ENCODE assay signal across 1 cellular context in genomic region chr5:142506756-142507155, GRCh38.
TF ChIP-seq lines count a peak whose summit lies in the region.

No MANE protein-coding gene starts in this region.

TF ChIP-seq in GM12878, 131 proteins besides CTCF, POLR2A, EP300 and RAD21:
- TF ChIP-seq RUNX3 (IDR thresholded peaks at IDR 0.05; ENCODE audit: low read length) (no peak), BCL11A (IDR thresholded peaks at IDR 0.05; ENCODE audit: low read depth, low read length) (no peak), CREB1 (IDR thresholded peaks at IDR 0.05; ENCODE audit: low read depth) (no peak), E4F1 (IDR thresholded peaks at IDR 0.05; ENCODE audit: borderline replicate concordance, partially characterized antibody) (no peak), PAX8 (IDR thresholded peaks at IDR 0.05) (no peak), CHD4 (IDR thresholded peaks at IDR 0.05) (no peak), ZNF592 (IDR thresholded peaks at IDR 0.05) (no peak), TBL1XR1 (IDR thresholded peaks at IDR 0.05; ENCODE audit: low read depth, low read length) (no peak), SPI1 (IDR thresholded peaks at IDR 0.05; ENCODE audit: borderline replicate concordance, insufficient read depth, low read depth, low read length) (no peak), ESRRA (IDR thresholded peaks at IDR 0.05; ENCODE audit: low read length) (no peak), STAT1 (conservative IDR thresholded peaks at IDR 0.05) (no peak), REST (IDR thresholded peaks at IDR 0.05; ENCODE audit: low read depth, low read length) (no peak)
